In genomic region chr1:60942896-60943633, GRCh38 we compare ENCODE assay signal across 14 cellular contexts.
A peak's percentile ranks its signal among the peaks of the same experiment; 100 is the strongest.
DNase-seq lines count a peak whose midpoint lies in the region; ATAC-seq and TF ChIP-seq lines count a peak whose summit lies in the region.
"Had no signal": no experiment of that assay in that cellular context is flagged by ENCODE, and none has a peak within 500 bp of the region (broad histone marks: within the 10 kb centered on the region; RNA-seq: fewer than 3 reads in every experiment).

No MANE protein-coding gene starts in this region.

- H3K27me3 Mint-ChIP-seq in naive thymus-derived CD4-positive, alpha-beta T cell, result peaks cover 10 to 32% (median 19%) of the 10 kb centered on the region in 5 donors
- H3K27me3 Mint-ChIP-seq in activated T-cell treated with anti-CD3 and anti-CD28 coated beads, Interleukin-2, amount 50 U/mL, for 24 hours, result peaks cover 26% of the 10 kb centered on the region

- no peaks in the 10 kb centered on the region for H3K27me3 ChIP-seq in naive thymus-derived CD4-positive, alpha-beta T cell (ENCODE audit: control insufficient read depth in 2 of 2, insufficient read depth in 2 of 2, low read length in 2 of 2)
- H3K27me3 ChIP-seq: body of pancreas, upper lobe of left lung had no signal

- H3K9me3 ChIP-seq in naive thymus-derived CD4-positive, alpha-beta T cell (ENCODE audit: control insufficient read depth in 2 of 3, low read length in 3 of 3), result no peaks in the 10 kb centered on the region
- H3K9me3 ChIP-seq: body of pancreas, upper lobe of left lung had no signal

- H3K9me3 Mint-ChIP-seq in naive thymus-derived CD4-positive, alpha-beta T cell, result no peaks in the 10 kb centered on the region
- no peaks in the 10 kb centered on the region for H3K9me3 Mint-ChIP-seq in activated T-cell treated with anti-CD3 and anti-CD28 coated beads, Interleukin-2, amount 50 U/mL, for 24 hours
- H3K9me3 Mint-ChIP-seq: T-helper 1 cell treated with Interleukin-12 subunit alpha and Interleukin-12 subunit beta and Interleukin-4 antibody, amounts not matched to agents 30 μg/mL and 1 μg/mL, for 36 hours had no signal

- DNase-seq in NOMO-1 treated with dmso at 0.1 percent for 144 hours (lab: John Stamatoyannopoulos, UW; ENCODE audit: unreplicated experiment), result peak; percentile 48
- no peak for DNase-seq in naive thymus-derived CD4-positive, alpha-beta T cell
- no peak for DNase-seq in activated T-cell treated with anti-CD3 and anti-CD28 coated beads, Interleukin-2, amount 50 U/mL, for 1 hour
- no peak for DNase-seq in GM10248 (ENCODE audit: extremely low spot score)
- DNase-seq in NCI-H187 treated with DMSO at 0.1 percent for 48 hours (lab: John Stamatoyannopoulos, UW), result no peak
- no peak for DNase-seq in activated T-cell treated with anti-CD3 and anti-CD28 coated beads, Interleukin-2, amount 50 U/mL, for 24 hours
- DNase-seq: activated CD8-positive, alpha-beta memory T cell treated with anti-CD3 and anti-CD28 coated beads, Interleukin-2, amount 50 U/mL, for 4 hours; body of pancreas; erythroblast; NCI-H524 treated with DMSO at 0.1 percent for 48 hours; upper lobe of left lung had no signal

- H3K36me3 Mint-ChIP-seq in naive thymus-derived CD4-positive, alpha-beta T cell, result no peaks in the 10 kb centered on the region
- no peaks in the 10 kb centered on the region for H3K36me3 Mint-ChIP-seq in activated T-cell treated with anti-CD3 and anti-CD28 coated beads, Interleukin-2, amount 50 U/mL, for 24 hours (ENCODE audit: low read depth)

- intact Hi-C loops in naive thymus-derived CD4-positive, alpha-beta T cell (cut with micrococcal nuclease), result no loop called here

- no peak overlapping the region for H3K4me3 ChIP-seq in naive thymus-derived CD4-positive, alpha-beta T cell (ENCODE audit: low read length)
- H3K4me3 ChIP-seq: body of pancreas, upper lobe of left lung had no signal

- no peaks in the 10 kb centered on the region for H3K4me1 Mint-ChIP-seq in naive thymus-derived CD4-positive, alpha-beta T cell
- H3K4me1 Mint-ChIP-seq in activated T-cell treated with anti-CD3 and anti-CD28 coated beads, Interleukin-2, amount 50 U/mL, for 24 hours (ENCODE audit: low read depth), result no peaks in the 10 kb centered on the region

- CTCF ChIA-PET in naive thymus-derived CD4-positive, alpha-beta T cell (lab: Charles Lee), result no interaction called here
- CTCF ChIA-PET in GM10248 (lab: Yijun Ruan, JAX), result no interaction called here

- H3K27ac Mint-ChIP-seq in naive thymus-derived CD4-positive, alpha-beta T cell, result no peak overlapping the region
- no peak overlapping the region for H3K27ac Mint-ChIP-seq in activated T-cell treated with anti-CD3 and anti-CD28 coated beads, Interleukin-2, amount 50 U/mL, for 24 hours
- H3K27ac Mint-ChIP-seq: T-helper 1 cell treated with Interleukin-12 subunit alpha and Interleukin-12 subunit beta and Interleukin-4 antibody, amounts not matched to agents 30 μg/mL and 1 μg/mL, for 36 hours had no signal

- no peaks in the 10 kb centered on the region for H3K4me1 ChIP-seq in naive thymus-derived CD4-positive, alpha-beta T cell (ENCODE audit: control insufficient read depth in 2 of 2, insufficient read depth in 2 of 2, low read length in 2 of 2)
- H3K4me1 ChIP-seq: body of pancreas, upper lobe of left lung had no signal

- TF ChIP-seq CTCF in GM10248 (IDR thresholded peaks at IDR 0.05; ENCODE audit: control extremely low read depth, extremely low read depth, low read depth, missing control alignments), result no peak

- H3K4me3 Mint-ChIP-seq in naive thymus-derived CD4-positive, alpha-beta T cell, result no peak overlapping the region
- H3K4me3 Mint-ChIP-seq in activated T-cell treated with anti-CD3 and anti-CD28 coated beads, Interleukin-2, amount 50 U/mL, for 24 hours, result no peak overlapping the region
- H3K4me3 Mint-ChIP-seq: T-helper 1 cell treated with Interleukin-12 subunit alpha and Interleukin-12 subunit beta and Interleukin-4 antibody, amounts not matched to agents 30 μg/mL and 1 μg/mL, for 36 hours had no signal

- POLR2A ChIA-PET in naive thymus-derived CD4-positive, alpha-beta T cell (lab: Charles Lee), result no interaction called here
- POLR2A ChIA-PET in GM10248 (lab: Yijun Ruan, JAX), result no interaction called here

- H3K27ac ChIP-seq in naive thymus-derived CD4-positive, alpha-beta T cell (ENCODE audit: low read depth, low read length), result no peak overlapping the region
- H3K27ac ChIP-seq: body of pancreas, upper lobe of left lung had no signal

- ATAC-seq in GM18867 (IDR thresholded peaks at IDR 0.05; ENCODE audit: unreplicated experiment), result peak; percentile 99
- ATAC-seq in HG02588 (IDR thresholded peaks at IDR 0.05; ENCODE audit: unreplicated experiment), result peak; percentile 70
- ATAC-seq in naive thymus-derived CD4-positive, alpha-beta T cell, result peak; percentile 67
- ATAC-seq: body of pancreas had no signal

- H3K36me3 ChIP-seq in naive thymus-derived CD4-positive, alpha-beta T cell (ENCODE audit: control insufficient read depth in 2 of 3, insufficient read depth in 3 of 3, low read length in 3 of 3), result no peaks in the 10 kb centered on the region
- H3K36me3 ChIP-seq: upper lobe of left lung had no signal
